In genomic region chr7:14745076-14745475, GRCh38 we compare ENCODE assay signal across 35 cellular contexts.
"Had no signal": no experiment of that assay in that cellular context is flagged by ENCODE, and none has a peak within 500 bp of the region (broad histone marks: within the 10 kb centered on the region; RNA-seq: fewer than 3 reads in every experiment).

No MANE protein-coding gene starts in this region.

- H3K27me3 ChIP-seq: MG63 had no signal

- H3K4me3 ChIP-seq: MG63 had no signal

- DNase-seq: Karpas-422, Kasumi-1, KBM-7, KG1, MG63, MM.1S, MV-4-11, NCI-H1048, NCI-H1092, NCI-H1092 treated with DMSO at 0.1 percent for 48 hours, NCI-H1105, NCI-H1105 treated with DMSO at 0.1 percent for 48 hours, NCI-H1417, NCI-H1417 treated with DMSO at 0.1 percent for 48 hours, NCI-H1436, NCI-H1436 treated with DMSO at 0.1 percent for 48 hours, NCI-H146, NCI-H1694, NCI-H1694 treated with DMSO at 0.1 percent for 48 hours, NCI-H187, NCI-H187 treated with DMSO at 0.1 percent for 48 hours, NCI-H1930, NCI-H2029, NCI-H2029 treated with DMSO at 0.1 percent for 48 hours, NCI-H2081, NCI-H2081 treated with DMSO at 0.1 percent for 48 hours, NCI-H2107, NCI-H2171, NCI-H2171 treated with DMSO at 0.1 percent for 48 hours, NCI-H2227 treated with DMSO at 0.1 percent for 48 hours, NCI-H226, NCI-H345, NCI-H446, NCI-H446 treated with DMSO at 0.1 percent for 48 hours had no signal

- H3K36me3 ChIP-seq: MG63 had no signal

- H3K27ac ChIP-seq: KMS-11 had no signal
